In genomic region chr4:169158860-169159259, GRCh38 we compare ENCODE assay signal across 1 cellular context.
TF ChIP-seq lines count a peak whose summit lies in the region.

No MANE protein-coding gene starts in this region.

TF ChIP-seq in SK-N-SH, 30 proteins besides CTCF, POLR2A, EP300 and RAD21 (continued from another document):
- TF ChIP-seq REST (IDR thresholded peaks at IDR 0.05; ENCODE audit: low read depth, low read length) (no peak), RXRA (IDR thresholded peaks at IDR 0.05; ENCODE audit: borderline replicate concordance, low read depth) (no peak), FOXJ3 (CRISPR knock-in tag; IDR thresholded peaks at IDR 0.05) (no peak), YY1 (IDR thresholded peaks at IDR 0.05; ENCODE audit: low read depth) (no peak), SMC3 (IDR thresholded peaks at IDR 0.05; ENCODE audit: low read depth, low read length) (no peak), EZH2phosphoT487 (IDR thresholded peaks at IDR 0.05; ENCODE audit: borderline replicate concordance, low read depth) (no peak), FOXM1 (IDR thresholded peaks at IDR 0.05; ENCODE audit: low read depth) (no peak)
